ENCODE assay signal across 25 cellular contexts in the genomic region with DNA sequence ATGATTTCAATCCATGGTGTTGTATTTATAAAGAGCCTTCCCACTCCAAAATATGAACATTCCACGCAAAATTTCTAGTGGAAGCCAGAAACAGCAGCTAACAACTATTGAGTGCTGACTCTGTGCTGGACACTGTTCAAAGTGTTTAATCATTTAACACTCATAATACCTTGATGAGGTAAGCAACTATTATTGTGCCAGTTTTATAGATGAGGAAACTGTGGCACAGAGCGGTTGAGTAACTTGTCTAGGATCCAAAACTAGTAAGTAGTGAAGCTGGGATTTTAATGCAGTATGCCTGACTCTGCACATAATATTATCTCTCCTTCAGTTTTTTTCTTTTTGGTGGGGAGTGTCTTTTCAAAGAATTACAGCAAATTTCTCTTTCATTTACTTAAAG.
"Had no signal": no experiment of that assay in that cellular context is flagged by ENCODE, and none has a peak within 500 bp of the region (broad histone marks: within the 10 kb centered on the region; RNA-seq: fewer than 3 reads in every experiment).

No MANE protein-coding gene starts in this region.

- H3K4me2 ChIP-seq: KMS-11, SK-N-SH had no signal

- FAIRE-seq: HTR-8/SVneo, K562 had no signal

- H3K27ac ChIP-seq: HL-60, KMS-11, RWPE1 had no signal

- DNase-seq: Kasumi-1, MV-4-11, NCI-H1048, NCI-H1105 treated with DMSO at 0.1 percent for 48 hours, NCI-H1417 treated with DMSO at 0.1 percent for 48 hours, NCI-H146, NCI-H1694 treated with DMSO at 0.1 percent for 48 hours, NCI-H1930, NCI-H2081, NCI-H2171, NCI-H226, NCI-H446, NCI-H510A, NCI-H524 treated with DMSO at 0.1 percent for 48 hours, NCI-H69, NCI-H774, SHP77, SK-N-SH, SW 1271 had no signal

- ATAC-seq: K562, Panc1 had no signal

- H3K9me2 ChIP-seq: SK-N-SH had no signal

- H3K4me3 ChIP-seq: K562 had no signal

- H3K9ac ChIP-seq: KMS-11, SK-N-SH had no signal

- H3K9me3 ChIP-seq: SK-N-SH had no signal
